1 cellular context compared by ENCODE assay signal in genomic region chr7:122902751-122903495, GRCh38.
TF ChIP-seq lines count a peak whose summit lies in the region.

No MANE protein-coding gene starts in this region.

TF ChIP-seq in HCT116, 20 proteins besides CTCF, POLR2A, EP300 and RAD21 (continued from another document):
- TF ChIP-seq JUND (IDR thresholded peaks at IDR 0.05) (no peak), EGR1 (IDR thresholded peaks at IDR 0.05; ENCODE audit: low read depth) (no peak), SIN3A (IDR thresholded peaks at IDR 0.05; ENCODE audit: low read depth) (no peak), TCF7L2 (IDR thresholded peaks at IDR 0.05; ENCODE audit: borderline replicate concordance, extremely low read depth, insufficient read depth, insufficient read length) (no peak), SP1 (IDR thresholded peaks at IDR 0.05; ENCODE audit: low read depth) (no peak)
- TF ChIP-seq, protein P1, sequence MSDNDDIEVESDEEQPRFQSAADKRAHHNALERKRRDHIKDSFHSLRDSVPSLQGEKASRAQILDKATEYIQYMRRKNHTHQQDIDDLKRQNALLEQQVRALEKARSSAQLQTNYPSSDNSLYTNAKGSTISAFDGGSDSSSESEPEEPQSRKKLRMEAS (IDR thresholded peaks at IDR 0.05): no peak
- TF ChIP-seq, protein P2, sequence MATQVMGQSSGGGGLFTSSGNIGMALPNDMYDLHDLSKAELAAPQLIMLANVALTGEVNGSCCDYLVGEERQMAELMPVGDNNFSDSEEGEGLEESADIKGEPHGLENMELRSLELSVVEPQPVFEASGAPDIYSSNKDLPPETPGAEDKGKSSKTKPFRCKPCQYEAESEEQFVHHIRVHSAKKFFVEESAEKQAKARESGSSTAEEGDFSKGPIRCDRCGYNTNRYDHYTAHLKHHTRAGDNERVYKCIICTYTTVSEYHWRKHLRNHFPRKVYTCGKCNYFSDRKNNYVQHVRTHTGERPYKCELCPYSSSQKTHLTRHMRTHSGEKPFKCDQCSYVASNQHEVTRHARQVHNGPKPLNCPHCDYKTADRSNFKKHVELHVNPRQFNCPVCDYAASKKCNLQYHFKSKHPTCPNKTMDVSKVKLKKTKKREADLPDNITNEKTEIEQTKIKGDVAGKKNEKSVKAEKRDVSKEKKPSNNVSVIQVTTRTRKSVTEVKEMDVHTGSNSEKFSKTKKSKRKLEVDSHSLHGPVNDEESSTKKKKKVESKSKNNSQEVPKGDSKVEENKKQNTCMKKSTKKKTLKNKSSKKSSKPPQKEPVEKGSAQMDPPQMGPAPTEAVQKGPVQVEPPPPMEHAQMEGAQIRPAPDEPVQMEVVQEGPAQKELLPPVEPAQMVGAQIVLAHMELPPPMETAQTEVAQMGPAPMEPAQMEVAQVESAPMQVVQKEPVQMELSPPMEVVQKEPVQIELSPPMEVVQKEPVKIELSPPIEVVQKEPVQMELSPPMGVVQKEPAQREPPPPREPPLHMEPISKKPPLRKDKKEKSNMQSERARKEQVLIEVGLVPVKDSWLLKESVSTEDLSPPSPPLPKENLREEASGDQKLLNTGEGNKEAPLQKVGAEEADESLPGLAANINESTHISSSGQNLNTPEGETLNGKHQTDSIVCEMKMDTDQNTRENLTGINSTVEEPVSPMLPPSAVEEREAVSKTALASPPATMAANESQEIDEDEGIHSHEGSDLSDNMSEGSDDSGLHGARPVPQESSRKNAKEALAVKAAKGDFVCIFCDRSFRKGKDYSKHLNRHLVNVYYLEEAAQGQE (IDR thresholded peaks at IDR 0.05; ENCODE audit: low read depth): no peak
- TF ChIP-seq, protein P3, sequence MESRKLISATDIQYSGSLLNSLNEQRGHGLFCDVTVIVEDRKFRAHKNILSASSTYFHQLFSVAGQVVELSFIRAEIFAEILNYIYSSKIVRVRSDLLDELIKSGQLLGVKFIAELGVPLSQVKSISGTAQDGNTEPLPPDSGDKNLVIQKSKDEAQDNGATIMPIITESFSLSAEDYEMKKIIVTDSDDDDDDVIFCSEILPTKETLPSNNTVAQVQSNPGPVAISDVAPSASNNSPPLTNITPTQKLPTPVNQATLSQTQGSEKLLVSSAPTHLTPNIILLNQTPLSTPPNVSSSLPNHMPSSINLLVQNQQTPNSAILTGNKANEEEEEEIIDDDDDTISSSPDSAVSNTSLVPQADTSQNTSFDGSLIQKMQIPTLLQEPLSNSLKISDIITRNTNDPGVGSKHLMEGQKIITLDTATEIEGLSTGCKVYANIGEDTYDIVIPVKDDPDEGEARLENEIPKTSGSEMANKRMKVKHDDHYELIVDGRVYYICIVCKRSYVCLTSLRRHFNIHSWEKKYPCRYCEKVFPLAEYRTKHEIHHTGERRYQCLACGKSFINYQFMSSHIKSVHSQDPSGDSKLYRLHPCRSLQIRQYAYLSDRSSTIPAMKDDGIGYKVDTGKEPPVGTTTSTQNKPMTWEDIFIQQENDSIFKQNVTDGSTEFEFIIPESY (IDR thresholded peaks at IDR 0.05; ENCODE audit: extremely low read depth, insufficient replicate concordance, low read length): no peak
